In the genomic region with DNA sequence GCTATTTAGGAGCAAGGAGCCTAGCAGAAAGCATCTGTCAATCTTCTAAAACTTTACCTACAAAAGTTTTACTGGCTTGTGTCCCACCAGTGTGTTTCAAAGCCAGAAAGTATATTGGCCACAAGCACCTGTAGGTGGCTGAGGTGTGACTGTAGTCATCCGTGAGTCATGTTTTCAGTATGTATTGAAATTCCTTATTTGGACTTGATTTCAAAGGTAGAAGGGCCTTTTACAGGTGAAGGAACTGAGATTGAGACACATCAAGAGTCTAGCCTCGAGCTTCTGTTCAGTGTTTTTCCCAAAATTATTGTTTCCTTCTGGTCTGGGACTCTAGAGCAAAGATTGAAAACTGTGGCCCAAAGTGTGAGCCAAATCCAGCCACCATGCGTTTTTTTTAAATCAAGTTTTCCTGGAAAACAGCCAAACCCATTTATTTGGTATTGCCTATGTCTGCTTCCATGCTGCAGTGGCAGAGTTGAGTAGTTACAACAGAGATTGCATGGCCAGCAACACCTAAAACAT, we compare ENCODE assay signal across 11 cellular contexts.
DNase-seq lines count a peak whose midpoint lies in the region; ATAC-seq and TF ChIP-seq lines count a peak whose summit lies in the region.
"Had no signal": no experiment of that assay in that cellular context is flagged by ENCODE, and none has a peak within 500 bp of the region (broad histone marks: within the 10 kb centered on the region; RNA-seq: fewer than 3 reads in every experiment).

No MANE protein-coding gene starts in this region.

- H3K27ac Mint-ChIP-seq in WTC11, result peak overlapping the region; percentile 38; the same call in 1 of the 2 replicates

- no peaks in the 10 kb centered on the region for H3K9me3 Mint-ChIP-seq in WTC11

- H3K36me3 Mint-ChIP-seq in WTC11, result peaks cover 13% of the 10 kb centered on the region

- peaks cover 28% of the 10 kb centered on the region for H3K4me1 Mint-ChIP-seq in WTC11

- POLR2A ChIA-PET in WTC11 (lab: Charles Lee), result no interaction called here

- peak overlapping the region in 7 of 11 experiments; percentile 38 to 63 (median 53); a peak in 7 of 22 replicates for H3K27ac ChIP-seq in BLaER1 treated with 17β-estradiol and CSF1 and Interleukin-3, amounts not matched to agents 10 nM and 100 nM

- peak; percentile 30 for DNase-seq in GM13977 (ENCODE audit: low spot score)
- no peak for DNase-seq in WTC11 (ENCODE audit: low spot score)
- DNase-seq in iPS-NIHi11 (ENCODE audit: low spot score), result peak; percentile 40
- no peak for DNase-seq in superior temporal gyrus (ENCODE audit: extremely low spot score)
- DNase-seq in left ventricle myocardium superior, result no peak
- DNase-seq: cerebellar nuclear complex, islet precursor cell, NCI-H526 had no signal

- no peaks in the 10 kb centered on the region for H3K27me3 Mint-ChIP-seq in WTC11 (ENCODE audit: low read depth)

- H3K4me3 Mint-ChIP-seq in WTC11, result no peak overlapping the region

- in situ Hi-C loops in GM13977 (cut with MboI; ENCODE audit: low pct_unique_long_range_greater_than_20kb, low sequenced_read_pairs, unreplicated experiment), result no loop called here

- H3K4me2 ChIP-seq in BLaER1 treated with 17β-estradiol and CSF1 and Interleukin-3, amounts not matched to agents 10 nM and 100 nM, result peak overlapping the region; percentile 51 to 77 (median 66)

- CTCF ChIA-PET in WTC11 (lab: Charles Lee), result no interaction called here

- TF ChIP-seq CTCF in GM13977 (IDR thresholded peaks at IDR 0.05; ENCODE audit: extremely low read depth, insufficient read depth, missing control alignments) (no peak), WTC11 (IDR thresholded peaks at IDR 0.05) (no peak)

- peaks cover 0 to 68% (median 19%) of the 10 kb centered on the region in 11 experiments; a peak in 13 of 22 replicates for H4K20me1 ChIP-seq in BLaER1 treated with 17β-estradiol and CSF1 and Interleukin-3, amounts not matched to agents 10 nM and 100 nM

- intact Hi-C loops in left ventricle myocardium superior (cut with micrococcal nuclease), result no loop called here

- peaks cover 37 to 61% (median 39%) of the 10 kb centered on the region in 10 experiments for H3K4me1 ChIP-seq in BLaER1 treated with 17β-estradiol and CSF1 and Interleukin-3, amounts not matched to agents 10 nM and 100 nM

- ATAC-seq in WTC11 (no peak), GM18511 (IDR thresholded peaks at IDR 0.05; ENCODE audit: unreplicated experiment) (no peak), HG03139 (IDR thresholded peaks at IDR 0.05; ENCODE audit: unreplicated experiment) (no peak), left ventricle myocardium superior (no peak)

- peaks cover 40 to 83% (median 67%) of the 10 kb centered on the region in 11 experiments for H3K36me3 ChIP-seq in BLaER1 treated with 17β-estradiol and CSF1 and Interleukin-3, amounts not matched to agents 10 nM and 100 nM

- H3K9me3 ChIP-seq in BLaER1 treated with 17β-estradiol and CSF1 and Interleukin-3, amounts not matched to agents 10 nM and 100 nM (replicated peaks in 1 of 11), result peaks cover 0 to 9% (median 0%) of the 10 kb centered on the region in 11 experiments; a peak in 2 of 22 replicates

- H3K9ac ChIP-seq in BLaER1 treated with 17β-estradiol and CSF1 and Interleukin-3, amounts not matched to agents 10 nM and 100 nM, result no peak overlapping the region

- no peak overlapping the region for H3K4me3 ChIP-seq in BLaER1 treated with 17β-estradiol and CSF1 and Interleukin-3, amounts not matched to agents 10 nM and 100 nM

- H3K27me3 ChIP-seq in BLaER1 treated with 17β-estradiol and CSF1 and Interleukin-3, amounts not matched to agents 10 nM and 100 nM, result no peaks in the 10 kb centered on the region

TF ChIP-seq in WTC11, 78 proteins besides CTCF, POLR2A, EP300 and RAD21:
- TF ChIP-seq, protein P1, sequence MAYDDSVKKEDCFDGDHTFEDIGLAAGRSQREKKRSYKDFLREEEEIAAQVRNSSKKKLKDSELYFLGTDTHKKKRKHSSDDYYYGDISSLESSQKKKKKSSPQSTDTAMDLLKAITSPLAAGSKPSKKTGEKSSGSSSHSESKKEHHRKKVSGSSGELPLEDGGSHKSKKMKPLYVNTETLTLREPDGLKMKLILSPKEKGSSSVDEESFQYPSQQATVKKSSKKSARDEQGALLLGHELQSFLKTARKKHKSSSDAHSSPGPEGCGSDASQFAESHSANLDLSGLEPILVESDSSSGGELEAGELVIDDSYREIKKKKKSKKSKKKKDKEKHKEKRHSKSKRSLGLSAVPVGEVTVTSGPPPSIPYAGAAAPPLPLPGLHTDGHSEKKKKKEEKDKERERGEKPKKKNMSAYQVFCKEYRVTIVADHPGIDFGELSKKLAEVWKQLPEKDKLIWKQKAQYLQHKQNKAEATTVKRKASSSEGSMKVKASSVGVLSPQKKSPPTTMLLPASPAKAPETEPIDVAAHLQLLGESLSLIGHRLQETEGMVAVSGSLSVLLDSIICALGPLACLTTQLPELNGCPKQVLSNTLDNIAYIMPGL (CRISPR knock-in tag; IDR thresholded peaks at IDR 0.05), result no peak
- TF ChIP-seq, protein P2, sequence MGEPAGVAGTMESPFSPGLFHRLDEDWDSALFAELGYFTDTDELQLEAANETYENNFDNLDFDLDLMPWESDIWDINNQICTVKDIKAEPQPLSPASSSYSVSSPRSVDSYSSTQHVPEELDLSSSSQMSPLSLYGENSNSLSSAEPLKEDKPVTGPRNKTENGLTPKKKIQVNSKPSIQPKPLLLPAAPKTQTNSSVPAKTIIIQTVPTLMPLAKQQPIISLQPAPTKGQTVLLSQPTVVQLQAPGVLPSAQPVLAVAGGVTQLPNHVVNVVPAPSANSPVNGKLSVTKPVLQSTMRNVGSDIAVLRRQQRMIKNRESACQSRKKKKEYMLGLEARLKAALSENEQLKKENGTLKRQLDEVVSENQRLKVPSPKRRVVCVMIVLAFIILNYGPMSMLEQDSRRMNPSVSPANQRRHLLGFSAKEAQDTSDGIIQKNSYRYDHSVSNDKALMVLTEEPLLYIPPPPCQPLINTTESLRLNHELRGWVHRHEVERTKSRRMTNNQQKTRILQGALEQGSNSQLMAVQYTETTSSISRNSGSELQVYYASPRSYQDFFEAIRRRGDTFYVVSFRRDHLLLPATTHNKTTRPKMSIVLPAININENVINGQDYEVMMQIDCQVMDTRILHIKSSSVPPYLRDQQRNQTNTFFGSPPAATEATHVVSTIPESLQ (CRISPR knock-in tag; IDR thresholded peaks at IDR 0.05), result no peak
- TF ChIP-seq SOX15 (CRISPR knock-in tag; IDR thresholded peaks at IDR 0.05) (no peak), NR3C1 (CRISPR knock-in tag; conservative IDR thresholded peaks at IDR 0.05; ENCODE audit: low read depth) (no peak), ESRRA (CRISPR knock-in tag; IDR thresholded peaks at IDR 0.05; ENCODE audit: borderline replicate concordance) (no peak), JUN (CRISPR knock-in tag; IDR thresholded peaks at IDR 0.05) (no peak), OVOL2 (CRISPR knock-in tag; IDR thresholded peaks at IDR 0.05; ENCODE audit: borderline replicate concordance) (no peak)
- TF ChIP-seq, protein P3, sequence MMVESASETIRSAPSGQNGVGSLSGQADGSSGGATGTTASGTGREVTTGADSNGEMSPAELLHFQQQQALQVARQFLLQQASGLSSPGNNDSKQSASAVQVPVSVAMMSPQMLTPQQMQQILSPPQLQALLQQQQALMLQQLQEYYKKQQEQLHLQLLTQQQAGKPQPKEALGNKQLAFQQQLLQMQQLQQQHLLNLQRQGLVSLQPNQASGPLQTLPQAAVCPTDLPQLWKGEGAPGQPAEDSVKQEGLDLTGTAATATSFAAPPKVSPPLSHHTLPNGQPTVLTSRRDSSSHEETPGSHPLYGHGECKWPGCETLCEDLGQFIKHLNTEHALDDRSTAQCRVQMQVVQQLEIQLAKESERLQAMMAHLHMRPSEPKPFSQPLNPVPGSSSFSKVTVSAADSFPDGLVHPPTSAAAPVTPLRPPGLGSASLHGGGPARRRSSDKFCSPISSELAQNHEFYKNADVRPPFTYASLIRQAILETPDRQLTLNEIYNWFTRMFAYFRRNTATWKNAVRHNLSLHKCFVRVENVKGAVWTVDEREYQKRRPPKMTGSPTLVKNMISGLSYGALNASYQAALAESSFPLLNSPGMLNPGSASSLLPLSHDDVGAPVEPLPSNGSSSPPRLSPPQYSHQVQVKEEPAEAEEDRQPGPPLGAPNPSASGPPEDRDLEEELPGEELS (CRISPR knock-in tag; IDR thresholded peaks at IDR 0.05), result no peak

Comparison
In these comparisons a context has a peak if more than half of its experiments do, and no peak if none do; other contexts are left out.
1. DNase-seq: peak in GM13977 (single experiment) and iPS-NIHi11 (single experiment); none in WTC11 (single experiment), superior temporal gyrus (single experiment) and left ventricle myocardium superior (single experiment).